In the genomic region with DNA sequence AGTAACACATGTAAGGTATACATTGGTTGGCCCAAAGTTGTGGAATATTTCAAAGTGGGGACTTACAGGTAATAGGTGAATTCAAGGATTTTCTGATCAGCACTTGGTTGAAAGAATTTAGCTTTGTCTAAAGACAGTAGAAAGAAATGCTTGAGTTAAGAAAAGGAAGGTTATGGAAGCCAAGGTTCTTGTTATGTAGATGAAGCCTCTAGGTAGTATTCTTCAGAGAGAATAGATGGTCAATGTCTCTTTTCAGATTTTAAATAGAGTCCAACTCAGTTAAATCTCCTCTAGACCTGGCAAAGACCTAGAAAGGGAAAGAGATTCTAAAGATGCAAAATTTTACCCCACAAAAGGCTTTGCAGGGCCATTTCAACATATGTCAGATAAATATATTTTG, we compare ENCODE assay signal across 19 cellular contexts.
"Had no signal": no experiment of that assay in that cellular context is flagged by ENCODE, and none has a peak within 500 bp of the region (broad histone marks: within the 10 kb centered on the region; RNA-seq: fewer than 3 reads in every experiment).

No MANE protein-coding gene starts in this region.

- DNase-seq: dermis blood vessel endothelial cell; dorsolateral prefrontal cortex; effector CD4-positive, alpha-beta T cell; effector memory CD4-positive, alpha-beta T cell; foreskin keratinocyte; heart left ventricle; hypothalamus; left cardiac atrium; left lung; left ventricle myocardium superior; lower lobe of right lung; mesenchymal stem cell; mucosa of descending colon; naive B cell; naive thymus-derived CD8-positive, alpha-beta T cell had no signal

- H3K9me3 ChIP-seq: esophagus muscularis mucosa, gastroesophageal sphincter, left lung, lower lobe of right lung, mucosa of descending colon had no signal

- H3K27ac ChIP-seq: coronary artery, dorsolateral prefrontal cortex, esophagus muscularis mucosa, foreskin keratinocyte, gastroesophageal sphincter, heart left ventricle, hepatocyte, left lung, lower lobe of right lung had no signal

- ATAC-seq: foreskin keratinocyte; gastroesophageal sphincter; heart left ventricle; left cardiac atrium; left lung; left ventricle myocardium superior; lower lobe of right lung; naive thymus-derived CD8-positive, alpha-beta T cell had no signal

- H3K36me3 ChIP-seq: esophagus muscularis mucosa, gastroesophageal sphincter, heart left ventricle, left lung, lower lobe of right lung had no signal

- H3K4me2 ChIP-seq: hepatocyte had no signal

- H3K4me1 ChIP-seq: esophagus muscularis mucosa, foreskin keratinocyte, gastroesophageal sphincter, heart left ventricle, left lung, lower lobe of right lung had no signal

- H3K27me3 ChIP-seq: esophagus muscularis mucosa, foreskin keratinocyte, gastroesophageal sphincter, heart left ventricle, hepatocyte, left lung had no signal

- H3K4me3 ChIP-seq: coronary artery, dorsolateral prefrontal cortex, esophagus muscularis mucosa, gastroesophageal sphincter, heart left ventricle, hepatocyte, left lung, lower lobe of right lung, mucosa of descending colon had no signal

- H2AFZ ChIP-seq: hepatocyte had no signal

- H3K79me2 ChIP-seq: hepatocyte had no signal
